In genomic region chr5:177988989-177989625, GRCh38 we compare ENCODE assay signal across 25 cellular contexts. TPM values are rescaled to one million over a fixed set of nuclear protein-coding genes. Genes with fewer than 3 reads are reported as not detected.
DNase-seq lines count a peak whose midpoint lies in the region; TF ChIP-seq lines count a peak whose summit lies in the region.
"Had no signal": no experiment of that assay in that cellular context is flagged by ENCODE, and none has a peak within 500 bp of the region (broad histone marks: within the 10 kb centered on the region; RNA-seq: fewer than 3 reads in every experiment).

No MANE protein-coding gene starts in this region.

- dilution Hi-C loops in mammary epithelial cell (cut with HindIII; ENCODE audit: low sequenced_read_pairs) = no loop called here

- no peak for DNase-seq in MCF 10A (ENCODE audit: unreplicated experiment)
- no peak for DNase-seq in mammary epithelial cell
- DNase-seq in LHCN-M2 (ENCODE audit: low read depth) = peak; percentile 32
- DNase-seq in osteoblast (ENCODE audit: insufficient read length, low spot score, missing footprints) = peak; percentile 38
- DNase-seq in activated effector memory CD4-positive, alpha-beta T cell treated with Interleukin-2 at 50 U/mL for 16 hours = no peak
- DNase-seq in NCI-H226 = no peak
- DNase-seq in transverse colon = no peak
- DNase-seq: 8988T; ACHN; AML-193; BE2C; CD4-positive, alpha-beta T cell; CD8-positive, alpha-beta memory T cell; DMS 273 treated with DMSO at 0.1 percent for 48 hours; DMS79; EL; GDM1; GM23248; H7; HCEC 1CT had no signal

- H3K27me3 Mint-ChIP-seq in MCF 10A (ENCODE audit: insufficient read depth, unreplicated experiment) = no peaks in the 10 kb centered on the region

- H3K27ac ChIP-seq in mammary epithelial cell (ENCODE audit: insufficient read depth, low read depth, low read length) = no peak overlapping the region
- H3K27ac ChIP-seq in osteoblast (ENCODE audit: low read depth, low read length) = no peak overlapping the region
- H3K27ac ChIP-seq in transverse colon = no peak overlapping the region
- H3K27ac ChIP-seq: A549; BLaER1 treated with 17β-estradiol and CSF1 and Interleukin-3, amounts not matched to agents 10 nM and 100 nM; GM23248 had no signal

- H3K27me3 ChIP-seq in mammary epithelial cell (ENCODE audit: insufficient read depth, low read length) (peaks cover 15% of the 10 kb centered on the region), osteoblast (ENCODE audit: insufficient read depth, low read length) (peaks cover 18% of the 10 kb centered on the region), transverse colon (peaks cover 54% of the 10 kb centered on the region)

- no peak overlapping the region for H3K4me3 Mint-ChIP-seq in MCF 10A (ENCODE audit: unreplicated experiment)
- H3K4me3 Mint-ChIP-seq: CD14-positive monocyte; CD4-positive, alpha-beta T cell; CD8-positive, alpha-beta memory T cell had no signal

- H3K27ac Mint-ChIP-seq in MCF 10A (ENCODE audit: low read depth, unreplicated experiment) = peak overlapping the region; percentile 27
- H3K27ac Mint-ChIP-seq: CD4-positive, alpha-beta T cell; CD8-positive, alpha-beta memory T cell had no signal

- CTCF ChIA-PET in MCF 10A (lab: Yijun Ruan, JAX) = interaction anchor here (1.4 kb wide), 1 partner anchor 73 kb away, joined by 5 read pairs; no protein-coding TSS in a partner anchor
- CTCF ChIA-PET in mammary epithelial cell (lab: Charles Lee; ENCODE audit: low non-redundant PET) = no interaction called here

- H3K4me2 ChIP-seq in mammary epithelial cell (ENCODE audit: insufficient read depth, low read depth, low read length) (no peak overlapping the region), osteoblast (ENCODE audit: insufficient read depth, low read length) (no peak overlapping the region)
- H3K4me2 ChIP-seq: A549; BLaER1 treated with 17β-estradiol and CSF1 and Interleukin-3, amounts not matched to agents 10 nM and 100 nM had no signal

- no peaks in the 10 kb centered on the region for H3K9me3 Mint-ChIP-seq in MCF 10A (ENCODE audit: unreplicated experiment)
- H3K9me3 Mint-ChIP-seq: CD4-positive, alpha-beta T cell; CD8-positive, alpha-beta memory T cell had no signal

- intact Hi-C loops in MCF 10A (cut with micrococcal nuclease) (no loop called here), mammary epithelial cell (cut with micrococcal nuclease) (no loop called here), transverse colon (cut with DNase I; ENCODE audit: low total_unique reads) (no loop called here)

- H4K20me1 ChIP-seq in mammary epithelial cell (ENCODE audit: insufficient read depth, low read length) (no peaks in the 10 kb centered on the region), osteoblast (ENCODE audit: insufficient read depth, low read length) (no peaks in the 10 kb centered on the region)

- 86% methylated on average over 11 of the region's 11 CpGs for WGBS in mammary epithelial cell (ENCODE audit: low coverage, missing lambda C conversion rate)
- 83 to 90% methylated on average over 2 to 11 of the region's 11 CpGs for WGBS in transverse colon (ENCODE audit: low coverage in 1 of 2), 2 donors

- in situ Hi-C loops in mammary epithelial cell (cut with MboI; ENCODE audit: low sequenced_read_pairs in 2 of 2) = no loop called here
- in situ Hi-C loops in transverse colon (cut with MboI; ENCODE audit: low pct_ligation_motif_present in 1 of 4, low pct_unique_long_range_greater_than_20kb in 1 of 4, low sequenced_read_pairs in 3 of 4) = loop anchor here in 1 of 4 donors (10.0 kb wide), 1 partner anchor 76 kb away; no protein-coding TSS in a partner anchor

- TF ChIP-seq CTCF in MCF 10A (IDR thresholded peaks at IDR 0.05; ENCODE audit: unreplicated experiment) = no peak
- TF ChIP-seq CTCF in mammary epithelial cell (conservative IDR thresholded peaks at IDR 0.05 in 1 of 2, IDR thresholded peaks at IDR 0.05 in 1 of 2; ENCODE audit: extremely low read depth in 1 of 2, insufficient read depth in 1 of 2, low read depth in 1 of 2, low read length in 2 of 2) = no peak
- TF ChIP-seq CTCF in osteoblast (IDR thresholded peaks at IDR 0.05; ENCODE audit: extremely low read depth, low read depth, low read length) = no peak
- no peak for TF ChIP-seq CTCF in transverse colon (IDR thresholded peaks at IDR 0.05)

- POLR2A ChIA-PET in MCF 10A (lab: Yijun Ruan, JAX) = no interaction called here

- no peaks in the 10 kb centered on the region for H3K36me3 Mint-ChIP-seq in MCF 10A (ENCODE audit: insufficient read depth, unreplicated experiment)
- H3K36me3 Mint-ChIP-seq: CD14-positive monocyte; CD8-positive, alpha-beta memory T cell had no signal

- no peaks in the 10 kb centered on the region for H3K79me2 ChIP-seq in mammary epithelial cell (ENCODE audit: insufficient read depth, low read length)
- no peaks in the 10 kb centered on the region for H3K79me2 ChIP-seq in osteoblast (ENCODE audit: insufficient read depth, low read length)

- BruUV-seq in MCF 10A (replicated peaks; lab: Mats Ljungman, UMichigan) = no TSS peak
- no TSS peak for BruUV-seq in mammary epithelial cell (replicated peaks; lab: Mats Ljungman, UMichigan)

- H3K4me3 ChIP-seq in mammary epithelial cell (replicated peaks in 1 of 3; ENCODE audit: insufficient read depth in 1 of 3, low read depth in 2 of 3, low read length in 3 of 3) (no peak overlapping the region), osteoblast (ENCODE audit: insufficient read depth, low read length) (no peak overlapping the region), transverse colon (no peak overlapping the region)
- H3K4me3 ChIP-seq: A549; BLaER1 treated with 17β-estradiol and CSF1 and Interleukin-3, amounts not matched to agents 10 nM and 100 nM; GM12878; GM23248 had no signal

- H3K9me3 ChIP-seq in mammary epithelial cell (replicated peaks; ENCODE audit: insufficient read depth, low read length) = no peaks in the 10 kb centered on the region
- no peaks in the 10 kb centered on the region for H3K9me3 ChIP-seq in osteoblast (ENCODE audit: low read depth, low read length)
- H3K9me3 ChIP-seq in transverse colon = no peaks in the 10 kb centered on the region
- H3K9me3 ChIP-seq: A549, BE2C had no signal

- no peak for TF ChIP-seq EP300 in transverse colon (IDR thresholded peaks at IDR 0.05; ENCODE audit: low read depth)

- no peak for TF ChIP-seq POLR2A in transverse colon (IDR thresholded peaks at IDR 0.05)

- H3K4me1 ChIP-seq in mammary epithelial cell (ENCODE audit: insufficient read depth, low read length) (no peaks in the 10 kb centered on the region), osteoblast (ENCODE audit: insufficient read depth, low read length) (no peaks in the 10 kb centered on the region), transverse colon (no peaks in the 10 kb centered on the region)
- H3K4me1 ChIP-seq: A549; BE2C; BLaER1 treated with 17β-estradiol and CSF1 and Interleukin-3, amounts not matched to agents 10 nM and 100 nM had no signal

- H3K36me3 ChIP-seq in mammary epithelial cell (ENCODE audit: insufficient read depth, low read length) = no peaks in the 10 kb centered on the region
- no peaks in the 10 kb centered on the region for H3K36me3 ChIP-seq in osteoblast (ENCODE audit: insufficient read depth, low read length)
- H3K36me3 ChIP-seq in transverse colon = no peaks in the 10 kb centered on the region
- H3K36me3 ChIP-seq: BE2C; BLaER1 treated with 17β-estradiol and CSF1 and Interleukin-3, amounts not matched to agents 10 nM and 100 nM had no signal

- no peak overlapping the region for H3K9ac ChIP-seq in mammary epithelial cell (ENCODE audit: insufficient read depth, low read length)
- H3K9ac ChIP-seq: BLaER1 treated with 17β-estradiol and CSF1 and Interleukin-3, amounts not matched to agents 10 nM and 100 nM; GM23248 had no signal

- H2AFZ ChIP-seq in mammary epithelial cell (ENCODE audit: low read depth, low read length) = no peak overlapping the region
- H2AFZ ChIP-seq in osteoblast (ENCODE audit: low read length) = no peak overlapping the region
- H2AFZ ChIP-seq: GM23248 had no signal

- H3K4me1 Mint-ChIP-seq in MCF 10A (ENCODE audit: insufficient read depth, unreplicated experiment) = no peaks in the 10 kb centered on the region
- H3K4me1 Mint-ChIP-seq: CD14-positive monocyte had no signal

RNA-seq across cellular contexts. Expression of gene PROP1, which starts 6.9 kb away (rescaled TPM):
- total RNA-seq in MCF 10A (2022) = not detected in 2 replicates
- total RNA-seq in mammary epithelial cell = not detected
- not detected for polyA plus RNA-seq in mammary epithelial cell
- polyA minus RNA-seq in mammary epithelial cell = not detected
- total RNA-seq in LHCN-M2 (2014; rRNA removed) = not detected in 2 replicates
- polyA plus RNA-seq in LHCN-M2 (2012) = not detected
- not detected in 2 replicates for total RNA-seq in osteoblast
- not detected for total RNA-seq in transverse colon
- total RNA-seq: CD4-positive, alpha-beta T cell; CD8-positive, alpha-beta memory T cell; GM12878; GM23248; H1; H7 had no signal
- polyA plus RNA-seq: A549; CD14-positive monocyte; CD8-positive, alpha-beta memory T cell; GM12878; GM23248; H1 had no signal

Comparison
In these comparisons a context has a peak if more than half of its experiments do, and no peak if none do; other contexts are left out.
1. DNase-seq: peak in LHCN-M2 (single experiment) and osteoblast (single experiment); none in MCF 10A (single experiment), mammary epithelial cell (single experiment), activated effector memory CD4-positive, alpha-beta T cell treated with Interleukin-2 at 50 U/mL for 16 hours (single experiment), NCI-H226 (single experiment) and transverse colon (single experiment).